ENCODE assay signal across 22 cellular contexts in the genomic region with DNA sequence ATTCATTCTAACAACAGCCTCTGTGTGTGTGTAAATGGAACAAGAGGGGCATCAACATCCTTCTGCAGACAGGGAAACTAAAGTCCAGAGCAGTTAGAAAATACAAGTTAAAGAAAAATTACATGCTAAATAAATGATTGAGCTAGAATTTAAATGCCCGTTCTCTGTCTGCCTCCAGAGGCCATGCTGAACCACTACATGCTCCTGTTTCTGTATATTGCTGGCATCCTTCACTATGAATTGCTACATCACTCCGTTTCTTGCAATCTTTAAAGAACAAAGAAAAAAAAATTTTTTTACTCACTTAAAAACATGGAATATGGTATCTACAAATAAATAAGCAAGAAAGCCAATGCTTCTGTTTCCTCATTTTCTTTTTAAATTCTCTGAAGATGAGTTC. TPM values are rescaled to one million over a fixed set of nuclear protein-coding genes. Genes with fewer than 3 reads are reported as not detected.
A peak's percentile ranks its signal among the peaks of the same experiment; 100 is the strongest.
DNase-seq lines count a peak whose midpoint lies in the region; ATAC-seq and TF ChIP-seq lines count a peak whose summit lies in the region.
"Had no signal": no experiment of that assay in that cellular context is flagged by ENCODE, and none has a peak within 500 bp of the region (broad histone marks: within the 10 kb centered on the region; RNA-seq: fewer than 3 reads in every experiment).

No MANE protein-coding gene starts in this region.

- H3K27me3 Mint-ChIP-seq in chondrocyte (ENCODE audit: low read depth) (peaks cover 7% of the 10 kb centered on the region), osteocyte (ENCODE audit: unreplicated experiment) (peaks cover 57% of the 10 kb centered on the region)
- H3K27me3 Mint-ChIP-seq in T-helper 2 cell treated with Interferon-gamma antibody and Interleukin-4, amounts not matched to agents 5 μg/mL and 100 μg/mL, for 36 hours (ENCODE audit: low read depth): no peaks in the 10 kb centered on the region
- H3K27me3 Mint-ChIP-seq: CD4-positive, alpha-beta memory T cell; memory B cell had no signal

- no peaks in the 10 kb centered on the region for H4K20me1 ChIP-seq in Loucy (ENCODE audit: insufficient read depth, low read length, poor library complexity, severe bottlenecking)

- no peaks in the 10 kb centered on the region for H3K4me1 ChIP-seq in Loucy (ENCODE audit: insufficient read depth, low read length, poor library complexity, severe bottlenecking)
- H3K4me1 ChIP-seq in Peyer's patch: no peaks in the 10 kb centered on the region
- H3K4me1 ChIP-seq: A549, psoas muscle, spleen, thyroid gland had no signal

- H3K36me3 ChIP-seq in Loucy (ENCODE audit: insufficient read depth, low read length) (no peaks in the 10 kb centered on the region), Peyer's patch (no peaks in the 10 kb centered on the region)
- H3K36me3 ChIP-seq: spleen, thyroid gland had no signal

- H3K9me3 ChIP-seq in Loucy (ENCODE audit: insufficient read depth, low read depth, low read length) (no peaks in the 10 kb centered on the region), Peyer's patch (no peaks in the 10 kb centered on the region)
- H3K9me3 ChIP-seq: A549, psoas muscle, spleen, thyroid gland had no signal

- TF ChIP-seq CTCF in Loucy (conservative IDR thresholded peaks at IDR 0.05; ENCODE audit: low read length) (peak; percentile 22; the same call in 1 of the 2 replicates), chondrocyte (IDR thresholded peaks at IDR 0.05) (peak; percentile 37), osteocyte (IDR thresholded peaks at IDR 0.05) (peak; percentile 22), Peyer's patch (IDR thresholded peaks at IDR 0.05) (no peak)

- H3K9ac ChIP-seq in Loucy (ENCODE audit: low read depth, low read length, poor library complexity, severe bottlenecking): no peak overlapping the region

- no peak for ATAC-seq in HG03039 (IDR thresholded peaks at IDR 0.05; ENCODE audit: unreplicated experiment)
- ATAC-seq: effector memory CD8-positive, alpha-beta T cell; natural killer cell; psoas muscle had no signal

- H3K4me1 Mint-ChIP-seq in chondrocyte (ENCODE audit: low read depth) (no peaks in the 10 kb centered on the region), osteocyte (ENCODE audit: unreplicated experiment) (no peaks in the 10 kb centered on the region)
- H3K4me1 Mint-ChIP-seq in T-helper 2 cell treated with Interferon-gamma antibody and Interleukin-4, amounts not matched to agents 5 μg/mL and 100 μg/mL, for 36 hours (ENCODE audit: low read depth): peaks cover 19% of the 10 kb centered on the region
- H3K4me1 Mint-ChIP-seq: natural killer cell had no signal

- no peak overlapping the region for H2AFZ ChIP-seq in Loucy (ENCODE audit: low read length)

- H3K4me2 ChIP-seq in Loucy (ENCODE audit: low read depth, low read length, poor library complexity, severe bottlenecking): no peak overlapping the region
- H3K4me2 ChIP-seq: A549 had no signal

- no peaks in the 10 kb centered on the region for H3K9me3 Mint-ChIP-seq in chondrocyte (ENCODE audit: low read depth)
- H3K9me3 Mint-ChIP-seq in osteocyte (ENCODE audit: unreplicated experiment): peaks cover 5% of the 10 kb centered on the region
- H3K9me3 Mint-ChIP-seq in T-helper 2 cell treated with Interferon-gamma antibody and Interleukin-4, amounts not matched to agents 5 μg/mL and 100 μg/mL, for 36 hours: no peaks in the 10 kb centered on the region
- H3K9me3 Mint-ChIP-seq: CD4-positive, alpha-beta memory T cell; effector memory CD8-positive, alpha-beta T cell; memory B cell; natural killer cell had no signal

- no peak overlapping the region for H3K4me3 Mint-ChIP-seq in chondrocyte (ENCODE audit: unreplicated experiment)
- no peak overlapping the region for H3K4me3 Mint-ChIP-seq in osteocyte (ENCODE audit: unreplicated experiment)
- no peak overlapping the region for H3K4me3 Mint-ChIP-seq in T-helper 2 cell treated with Interferon-gamma antibody and Interleukin-4, amounts not matched to agents 5 μg/mL and 100 μg/mL, for 36 hours
- H3K4me3 Mint-ChIP-seq: CD4-positive, alpha-beta memory T cell; effector memory CD8-positive, alpha-beta T cell; memory B cell; natural killer cell had no signal

- no peak for TF ChIP-seq POLR2A in Peyer's patch (IDR thresholded peaks at IDR 0.05)

- H3K27ac Mint-ChIP-seq in chondrocyte (ENCODE audit: unreplicated experiment): no peak overlapping the region
- H3K27ac Mint-ChIP-seq in osteocyte (ENCODE audit: unreplicated experiment): no peak overlapping the region
- no peak overlapping the region for H3K27ac Mint-ChIP-seq in T-helper 2 cell treated with Interferon-gamma antibody and Interleukin-4, amounts not matched to agents 5 μg/mL and 100 μg/mL, for 36 hours
- H3K27ac Mint-ChIP-seq: CD4-positive, alpha-beta memory T cell; effector memory CD8-positive, alpha-beta T cell; memory B cell; natural killer cell had no signal

- H3K27me3 ChIP-seq in Loucy (ENCODE audit: insufficient read depth, low read length, poor library complexity, severe bottlenecking) (no peaks in the 10 kb centered on the region), Peyer's patch (no peaks in the 10 kb centered on the region)
- H3K27me3 ChIP-seq: spleen, thyroid gland had no signal

- no peaks in the 10 kb centered on the region for H3K79me2 ChIP-seq in Loucy (ENCODE audit: insufficient read depth, low read length)

- peak; percentile 32 for DNase-seq in NCI-H2171 treated with DMSO at 0.1 percent for 48 hours (lab: John Stamatoyannopoulos, UW)
- no peak for DNase-seq in NCI-H2171 (lab: John Stamatoyannopoulos, UW)
- no peak for DNase-seq in chondrocyte (ENCODE audit: low spot score)
- DNase-seq in osteocyte (ENCODE audit: extremely low spot score, unreplicated experiment): no peak
- DNase-seq in T-helper 2 cell treated with Interferon-gamma antibody and Interleukin-4, amounts not matched to agents 5 μg/mL and 100 μg/mL, for 36 hours (ENCODE audit: low spot score): no peak
- no peak for DNase-seq in Peyer's patch
- DNase-seq: amygdala; CD4-positive, alpha-beta memory T cell; effector memory CD8-positive, alpha-beta T cell; GOT3; kidney glomerular epithelial cell; natural killer cell; NCI-H1694; NCI-H446 treated with DMSO at 0.1 percent for 48 hours; psoas muscle; SHP77 treated with DMSO at 0.1 percent for 48 hours; spleen; thyroid gland had no signal

- no peaks in the 10 kb centered on the region for H3F3A ChIP-seq in Loucy (ENCODE audit: low read depth)

- H3K27ac ChIP-seq in Peyer's patch: no peak overlapping the region
- H3K27ac ChIP-seq: A549, psoas muscle, spleen, thyroid gland had no signal

- no peaks in the 10 kb centered on the region for H3K36me3 Mint-ChIP-seq in chondrocyte (ENCODE audit: low read depth)
- no peaks in the 10 kb centered on the region for H3K36me3 Mint-ChIP-seq in osteocyte (ENCODE audit: unreplicated experiment)
- H3K36me3 Mint-ChIP-seq in T-helper 2 cell treated with Interferon-gamma antibody and Interleukin-4, amounts not matched to agents 5 μg/mL and 100 μg/mL, for 36 hours (ENCODE audit: low read depth): no peaks in the 10 kb centered on the region
- H3K36me3 Mint-ChIP-seq: CD4-positive, alpha-beta memory T cell; memory B cell; natural killer cell had no signal

- H3K4me3 ChIP-seq in Loucy (ENCODE audit: low read length, poor library complexity, severe bottlenecking) (no peak overlapping the region), Peyer's patch (no peak overlapping the region)
- H3K4me3 ChIP-seq: A549, psoas muscle, spleen, thyroid gland had no signal

- H3K9me2 ChIP-seq in Loucy (replicated peaks; ENCODE audit: low read depth, low read length): no peaks in the 10 kb centered on the region

RNA-seq across cellular contexts. Expression of a gene that starts 47.9 kb away (rescaled TPM):
- total RNA-seq in chondrocyte: not detected in 3 replicates
- not detected in 2 replicates for total RNA-seq in osteocyte
- not detected for total RNA-seq in Peyer's patch

Comparison
In these comparisons a context has a peak if more than half of its experiments do, and no peak if none do; other contexts are left out.
1. CTCF ChIP-seq: peak in Loucy (single experiment), chondrocyte (single experiment) and osteocyte (single experiment); none in Peyer's patch (0 of 6).